In the genomic region with DNA sequence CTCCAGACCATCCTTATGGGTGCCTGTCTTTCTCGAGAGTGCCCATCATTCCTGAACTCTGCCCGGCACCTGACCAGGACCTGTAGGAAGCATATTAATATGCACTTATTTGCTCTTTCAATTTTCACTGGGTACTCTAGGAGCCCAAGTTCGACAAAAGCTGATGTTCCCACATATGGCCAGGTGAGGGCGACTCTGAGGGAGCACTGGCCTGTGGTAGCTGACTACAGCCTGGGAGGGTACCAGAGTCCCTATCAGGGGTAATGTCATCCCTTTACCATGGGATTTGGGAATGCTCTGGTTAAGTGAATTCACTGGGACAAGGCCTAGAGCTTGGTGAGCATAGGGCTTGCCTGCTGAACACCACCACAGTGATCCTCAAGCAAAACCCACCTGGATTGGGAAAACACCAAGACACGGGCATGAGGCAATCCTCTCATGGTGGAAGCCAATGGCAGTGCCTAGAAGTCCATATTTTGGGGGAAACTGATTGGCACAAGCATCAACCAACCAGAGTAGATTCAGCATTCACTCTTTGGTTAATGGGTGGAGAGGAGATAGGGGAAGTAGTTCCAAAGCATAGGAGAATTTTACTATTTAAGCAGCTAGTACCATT, we compare ENCODE assay signal across 8 cellular contexts.
DNase-seq lines count a peak whose midpoint lies in the region; ATAC-seq and TF ChIP-seq lines count a peak whose summit lies in the region.

No MANE protein-coding gene starts in this region.

- WGBS in IMR-90 (ENCODE audit: extremely low coverage in 2 of 2, insufficient read length in 1 of 2), 2 experiments, result no CpG with 5 or more reads among the region's 5 CpGs
- 56 to 75% (median 67%) methylated on average over 5 of the region's 5 CpGs for WGBS in heart left ventricle, 4 donors

- dilution Hi-C loops in IMR-90 (cut with HindIII; ENCODE audit: low sequenced_read_pairs, unreplicated experiment), result no loop called here

- POLR2A ChIA-PET in IMR-90 (lab: Charles Lee; ENCODE audit: unreplicated experiment), result no interaction called here

- H2BK5ac ChIP-seq in IMR-90 (ENCODE audit: low read depth, low read length, poor library complexity, severe bottlenecking), result no peak overlapping the region

- no peak overlapping the region for H3K4me2 ChIP-seq in IMR-90 (ENCODE audit: low read depth, low read length)

- ATAC-seq in IMR-90 (ENCODE audit: low read depth) (peak; percentile 57; the same call in 1 of the 2 replicates), left lobe of liver (peak; percentile 20), HG02973 (IDR thresholded peaks at IDR 0.05; ENCODE audit: unreplicated experiment) (no peak), heart left ventricle (no peak)

- H3K79me1 ChIP-seq in IMR-90 (ENCODE audit: low read depth in 1 of 2, low read length in 2 of 2), result no peaks in the 10 kb centered on the region

- H2BK120ac ChIP-seq in IMR-90 (ENCODE audit: low read depth, low read length), result no peak overlapping the region

- H2AFZ ChIP-seq in IMR-90 (replicated peaks; ENCODE audit: low read length, poor library complexity), result no peak overlapping the region

- H3K14ac ChIP-seq in IMR-90 (replicated peaks; ENCODE audit: low read depth, low read length), result no peak overlapping the region

- H3K27ac ChIP-seq in IMR-90 (ENCODE audit: insufficient read depth, low read length) (no peak overlapping the region), heart left ventricle (no peak overlapping the region)

- H3K36me3 ChIP-seq in IMR-90 (ENCODE audit: control insufficient read depth, insufficient read depth, low read length), result no peaks in the 10 kb centered on the region
- no peaks in the 10 kb centered on the region for H3K36me3 ChIP-seq in heart left ventricle

- no peak overlapping the region for H2AK5ac ChIP-seq in IMR-90 (ENCODE audit: low read depth, low read length)

- no peak overlapping the region for H4K91ac ChIP-seq in IMR-90 (ENCODE audit: insufficient read depth, low read depth, low read length)

- no peak overlapping the region for H4K5ac ChIP-seq in IMR-90 (ENCODE audit: low read depth, low read length)

- H3K9me1 ChIP-seq in IMR-90 (ENCODE audit: insufficient read depth, low read length), result no peaks in the 10 kb centered on the region

- H3K4me3 ChIP-seq in IMR-90 (ENCODE audit: insufficient read depth, low read depth, low read length), result no peak overlapping the region
- H3K4me3 ChIP-seq in heart left ventricle, result no peak overlapping the region

- H3K9me3 ChIP-seq in IMR-90 (ENCODE audit: control insufficient read depth, insufficient read depth, low read length), result no peaks in the 10 kb centered on the region
- H3K9me3 ChIP-seq in heart left ventricle, result no peaks in the 10 kb centered on the region

- no peak overlapping the region for H3K56ac ChIP-seq in IMR-90 (ENCODE audit: extremely low read depth, insufficient read depth, low read length)

- H3K23ac ChIP-seq in IMR-90 (ENCODE audit: low read depth, low read length), result no peak overlapping the region

- TF ChIP-seq CTCF in IMR-90 (conservative IDR thresholded peaks at IDR 0.05; ENCODE audit: low read depth, low read length), result peak; percentile 29; the same call in 1 of the 2 replicates
- peak in 6 of 12 donors; percentile 7 to 34 (median 28) for TF ChIP-seq CTCF in heart left ventricle (IDR thresholded peaks at IDR 0.05)

- H3K4me1 ChIP-seq in IMR-90 (ENCODE audit: control insufficient read depth, insufficient read depth, low read length) (no peaks in the 10 kb centered on the region), heart left ventricle (peaks cover 0 to 26% (median 0%) of the 10 kb centered on the region in 12 donors)

- no peak overlapping the region for H3K9ac ChIP-seq in IMR-90 (ENCODE audit: low read depth, low read length)

- no peak for TF ChIP-seq RAD21 in IMR-90 (IDR thresholded peaks at IDR 0.05; ENCODE audit: low read length)

- H3K18ac ChIP-seq in IMR-90 (ENCODE audit: low read depth, low read length), result no peak overlapping the region

- CTCF ChIA-PET in IMR-90 (lab: Yijun Ruan, JAX), result interaction anchor here (0.6 to 1.5 kb wide), 5 partner anchors 12 to 424 kb away, joined by 3 to 5 read pairs (median 4); no protein-coding TSS in a partner anchor

- no peaks in the 10 kb centered on the region for H4K20me1 ChIP-seq in IMR-90 (ENCODE audit: insufficient read depth, low read length)

- H3K4ac ChIP-seq in IMR-90 (ENCODE audit: low read depth, low read length), result no peak overlapping the region

- TF ChIP-seq POLR2A in IMR-90 (IDR thresholded peaks at IDR 0.05; ENCODE audit: low read depth, low read length) (no peak), heart left ventricle (IDR thresholded peaks at IDR 0.05) (no peak)

- no peak overlapping the region for H2BK15ac ChIP-seq in IMR-90 (ENCODE audit: low read depth, low read length)

- DNase-seq in COLO668 (lab: John Stamatoyannopoulos, UW; ENCODE audit: unreplicated experiment) (peak; percentile 1), IMR-90 (no peak), left lobe of liver (ENCODE audit: low spot score) (no peak), T1000 (lab: John Stamatoyannopoulos, UW) (no peak), heart left ventricle (no peak), NCI-H2029 treated with DMSO at 0.1 percent for 48 hours (lab: John Stamatoyannopoulos, UW) (no peak)
- DNase-seq in activated CD8-positive, alpha-beta memory T cell treated with anti-CD3 and anti-CD28 coated beads, Interleukin-2, amount 50 U/mL, for 4 hours, result peak; percentile 34

- no peak overlapping the region for H2BK20ac ChIP-seq in IMR-90 (ENCODE audit: low read depth, low read length)

- intact Hi-C loops in IMR-90 (cut with micrococcal nuclease) (loop anchor here (2.0 kb wide), 1 partner anchor 204 kb away; no protein-coding TSS in a partner anchor), heart left ventricle (cut with DNase I) (loop anchor here in 3 of 10 donors (5.0 to 10.0 kb wide), 3 partner anchors 93 to 106 kb away; no protein-coding TSS in a partner anchor)

- no peak overlapping the region for H4K8ac ChIP-seq in IMR-90 (ENCODE audit: low read depth in 2 of 2, low read length in 2 of 2)

- no TSS peak for BruUV-seq in IMR-90 (replicated peaks; lab: Mats Ljungman, UMichigan)

- no peak overlapping the region for H2AK9ac ChIP-seq in IMR-90 (replicated peaks; ENCODE audit: low read depth, low read length, poor library complexity)

- H3K27me3 ChIP-seq in IMR-90 (ENCODE audit: control insufficient read depth, insufficient read depth, low read length) (peaks cover 8% of the 10 kb centered on the region; the same call in 1 of the 2 replicates), heart left ventricle (no peaks in the 10 kb centered on the region)

- in situ Hi-C loops in IMR-90 (cut with MboI; ENCODE audit: low sequenced_read_pairs), result no loop called here

TF ChIP-seq in IMR-90, 13 proteins besides CTCF, POLR2A, EP300 and RAD21:
- TF ChIP-seq NFE2L2 (IDR thresholded peaks at IDR 0.05; ENCODE audit: low read depth, low read length), result no peak
- TF ChIP-seq SMC3 (IDR thresholded peaks at IDR 0.05; ENCODE audit: low read depth, low read length), result peak; percentile 16; the same call in 1 of the 2 replicates
- TF ChIP-seq FOS (IDR thresholded peaks at IDR 0.05; ENCODE audit: low read depth, low read length), result no peak
- no peak for TF ChIP-seq CEBPB (IDR thresholded peaks at IDR 0.05; ENCODE audit: low read depth, low read length)

Comparison
In these comparisons a context has a peak if more than half of its experiments do, and no peak if none do; other contexts are left out.
1. DNase-seq: peak in COLO668 (single experiment) and activated CD8-positive, alpha-beta memory T cell treated with anti-CD3 and anti-CD28 coated beads, Interleukin-2, amount 50 U/mL, for 4 hours (single experiment); none in IMR-90 (single experiment), left lobe of liver (single experiment), T1000 (single experiment), heart left ventricle (0 of 5) and NCI-H2029 treated with DMSO at 0.1 percent for 48 hours (single experiment).
2. ATAC-seq: peak in IMR-90 (single experiment) and left lobe of liver (single experiment); none in HG02973 (single experiment) and heart left ventricle (0 of 4).